8 cellular contexts compared by ENCODE assay signal in the genomic region with DNA sequence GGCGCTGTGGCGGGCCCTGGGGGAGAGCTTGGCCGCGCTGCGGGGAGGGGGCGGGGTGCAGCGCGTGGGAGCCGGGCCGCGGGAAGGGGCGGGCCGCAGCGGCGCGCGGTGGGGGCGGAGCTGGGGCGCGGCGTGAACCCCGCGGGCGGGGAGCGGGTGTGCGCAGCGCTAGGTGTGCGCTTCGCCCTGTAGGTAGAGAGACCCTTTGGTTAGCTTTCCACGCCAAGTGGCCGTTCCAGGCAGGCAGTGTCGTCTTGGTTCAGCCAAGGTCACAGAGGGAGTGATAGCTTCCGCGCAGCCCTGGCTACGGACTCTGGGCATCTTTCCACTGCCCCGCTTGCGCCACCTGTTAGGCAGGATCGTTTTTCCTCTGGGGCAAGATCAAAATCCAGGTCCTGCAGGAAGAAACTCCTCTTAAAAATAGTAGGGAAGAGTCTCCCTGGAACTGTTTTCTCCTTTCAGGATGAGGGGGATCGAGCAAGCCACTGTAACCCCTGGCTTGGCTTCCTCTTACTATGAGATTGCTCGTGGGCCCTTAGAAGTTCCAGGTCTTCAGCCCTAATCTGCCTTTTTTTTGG. TPM values are rescaled to one million over a fixed set of nuclear protein-coding genes. Genes with fewer than 3 reads are reported as not detected.
DNase-seq lines count a peak whose midpoint lies in the region; ATAC-seq and TF ChIP-seq lines count a peak whose summit lies in the region.

No MANE protein-coding gene starts in this region.

- H3F3A ChIP-seq in MM.1S (ENCODE audit: insufficient read depth, low read length) = peaks cover 30% of the 10 kb centered on the region

- H3K9me3 ChIP-seq in HEK293 (ENCODE audit: control insufficient read depth, insufficient read depth, low read depth, low read length) (no peaks in the 10 kb centered on the region), MM.1S (replicated peaks; ENCODE audit: insufficient read depth, low read length) (no peaks in the 10 kb centered on the region), right cardiac atrium (ENCODE audit: control insufficient read depth, low read length) (no peaks in the 10 kb centered on the region), skeletal muscle satellite cell (replicated peaks; ENCODE audit: low read length) (no peaks in the 10 kb centered on the region)

- no peak for TF ChIP-seq POLR2A in erythroblast (IDR thresholded peaks at IDR 0.05; ENCODE audit: low read length)

- H3K36me3 ChIP-seq in HEK293 (ENCODE audit: control insufficient read depth in 2 of 2, insufficient read depth in 1 of 2, low read length in 2 of 2) (peaks cover 2 to 59% of the 10 kb centered on the region in 2 experiments), MM.1S (replicated peaks; ENCODE audit: insufficient read depth, low read length) (peaks cover 6% of the 10 kb centered on the region), skeletal muscle satellite cell (ENCODE audit: insufficient read depth, low read length) (peaks cover 45% of the 10 kb centered on the region)

- no peaks in the 10 kb centered on the region for H3K9me2 ChIP-seq in MM.1S (replicated peaks; ENCODE audit: insufficient read depth, low read length)

- CTCF ChIA-PET in HEK293 (lab: Yijun Ruan, JAX) = interaction anchor here (0.8 to 1.4 kb wide), 4 partner anchors 14 to 43 kb away, joined by 3 to 6 read pairs (median 3); no protein-coding TSS in a partner anchor

- H3K4me1 Mint-ChIP-seq in activated naive CD8-positive, alpha-beta T cell treated with anti-CD3 and anti-CD28 coated beads, Interleukin-2, amount 50 U/mL, for 24 hours = peaks cover 49% of the 10 kb centered on the region

- H3K9ac ChIP-seq in MM.1S (ENCODE audit: low read length) (peak overlapping the region; percentile 90), skeletal muscle satellite cell (ENCODE audit: low read depth, low read length) (peak overlapping the region; percentile 91)

- H3K27me3 ChIP-seq in MM.1S (replicated peaks; ENCODE audit: insufficient read depth, low read length) = no peaks in the 10 kb centered on the region
- H3K27me3 ChIP-seq in right cardiac atrium (ENCODE audit: control insufficient read depth, insufficient read depth) = no peaks in the 10 kb centered on the region
- no peaks in the 10 kb centered on the region for H3K27me3 ChIP-seq in skeletal muscle satellite cell (ENCODE audit: control insufficient read depth, insufficient read depth, low read length)

- H3K4me2 ChIP-seq in MM.1S (ENCODE audit: low read depth, low read length) (peak overlapping the region; percentile 80), skeletal muscle satellite cell (ENCODE audit: low read length) (peak overlapping the region; percentile 91)

- DNase-seq in stimulated activated CD4-positive, alpha-beta T cell treated with anti-CD3 and anti-CD28 coated beads, Interleukin-1b, Interleukin-23, amount 100 ng/mL, for 4 hours (ENCODE audit: low read depth in 2 of 2) = peak; percentile 66
- no peak for DNase-seq in stimulated activated CD4-positive, alpha-beta T cell treated with anti-CD3 and anti-CD28 coated beads, Interleukin-1b, Interleukin-23, amount 100 ng/mL, for 48 hours
- peak; percentile 61 for DNase-seq in MM.1S
- DNase-seq in activated naive CD8-positive, alpha-beta T cell treated with anti-CD3 and anti-CD28 coated beads, Interleukin-2, amount 50 U/mL, for 24 hours = no peak
- DNase-seq in right cardiac atrium = peak in 2 of 3 donors; percentile 55 to 81
- no peak for DNase-seq in erythroblast (lab: John Stamatoyannopoulos, UW)

- under 1% methylated on average over 40 of the region's 40 CpGs for WGBS in right cardiac atrium

- H2AFZ ChIP-seq in MM.1S (ENCODE audit: low read length) = peak overlapping the region; percentile 88

- H4K20me1 ChIP-seq in MM.1S (ENCODE audit: insufficient read depth, low read length) = no peaks in the 10 kb centered on the region

- H3K9me3 Mint-ChIP-seq in activated naive CD8-positive, alpha-beta T cell treated with anti-CD3 and anti-CD28 coated beads, Interleukin-2, amount 50 U/mL, for 24 hours = no peaks in the 10 kb centered on the region

- ATAC-seq in activated naive CD8-positive, alpha-beta T cell treated with anti-CD3 and anti-CD28 coated beads, Interleukin-2, amount 50 U/mL, for 24 hours = peak; percentile 64
- peak; percentile 87 to 88 for ATAC-seq in right cardiac atrium

- peaks cover 61% of the 10 kb centered on the region for H3K79me2 ChIP-seq in MM.1S (ENCODE audit: low read length)

- peaks cover 45% of the 10 kb centered on the region for H3K36me3 Mint-ChIP-seq in activated naive CD8-positive, alpha-beta T cell treated with anti-CD3 and anti-CD28 coated beads, Interleukin-2, amount 50 U/mL, for 24 hours (ENCODE audit: low read depth)

- H3K27ac Mint-ChIP-seq in activated naive CD8-positive, alpha-beta T cell treated with anti-CD3 and anti-CD28 coated beads, Interleukin-2, amount 50 U/mL, for 24 hours = peak overlapping the region; percentile 98

- no peak for TF ChIP-seq CTCF in HEK293 (tag by site-specific recombination; IDR thresholded peaks at IDR 0.05)
- TF ChIP-seq CTCF in MM.1S (IDR thresholded peaks at IDR 0.05; ENCODE audit: low read length) = peak; percentile 12; the same call in 1 of the 2 replicates

- peak overlapping the region; percentile 98 for H3K4me3 ChIP-seq in HEK293 (ENCODE audit: low read depth, low read length)
- peak overlapping the region; percentile 99 for H3K4me3 ChIP-seq in MM.1S (ENCODE audit: low read length)
- peak overlapping the region; percentile 83 for H3K4me3 ChIP-seq in right cardiac atrium (ENCODE audit: low read length)
- H3K4me3 ChIP-seq in skeletal muscle satellite cell (ENCODE audit: low read length) = peak overlapping the region; percentile 85

- intact Hi-C loops in right cardiac atrium (cut with DNase I) = loop anchor here in 1 of 4 donors (5.0 kb wide), 1 partner anchor 35 kb away; no protein-coding TSS in a partner anchor

- H3K27ac ChIP-seq in HEK293 (ENCODE audit: extremely low read depth, low read depth, low read length) (peak overlapping the region; percentile 58; the same call in 1 of the 2 replicates), MM.1S (ENCODE audit: low read length) (peak overlapping the region; percentile 93), right cardiac atrium (ENCODE audit: low read length) (peak overlapping the region; percentile 99)

- POLR2A ChIA-PET in HEK293 (lab: Yijun Ruan, JAX) = interaction anchor here (0.8 to 1.6 kb wide), 11 partner anchors 9 to 388 kb away, joined by 3 to 7 read pairs (median 4); a partner anchor contains a TSS

- H3K27me3 Mint-ChIP-seq in activated naive CD8-positive, alpha-beta T cell treated with anti-CD3 and anti-CD28 coated beads, Interleukin-2, amount 50 U/mL, for 24 hours = no peaks in the 10 kb centered on the region

- peak overlapping the region; percentile 100 for H3K4me3 Mint-ChIP-seq in activated naive CD8-positive, alpha-beta T cell treated with anti-CD3 and anti-CD28 coated beads, Interleukin-2, amount 50 U/mL, for 24 hours

- H3K4me1 ChIP-seq in HEK293 (ENCODE audit: control insufficient read depth, insufficient read depth, low read length) (no peaks in the 10 kb centered on the region), MM.1S (ENCODE audit: low read length) (peaks cover 40% of the 10 kb centered on the region), right cardiac atrium (ENCODE audit: control insufficient read depth, insufficient read depth, low read length) (peaks cover 5% of the 10 kb centered on the region), skeletal muscle satellite cell (ENCODE audit: control insufficient read depth, insufficient read depth, low read length) (peaks cover 10% of the 10 kb centered on the region)

TF ChIP-seq in HEK293, 187 proteins besides CTCF, POLR2A, EP300 and RAD21 (continues in another document):
- TF ChIP-seq, protein P1, sequence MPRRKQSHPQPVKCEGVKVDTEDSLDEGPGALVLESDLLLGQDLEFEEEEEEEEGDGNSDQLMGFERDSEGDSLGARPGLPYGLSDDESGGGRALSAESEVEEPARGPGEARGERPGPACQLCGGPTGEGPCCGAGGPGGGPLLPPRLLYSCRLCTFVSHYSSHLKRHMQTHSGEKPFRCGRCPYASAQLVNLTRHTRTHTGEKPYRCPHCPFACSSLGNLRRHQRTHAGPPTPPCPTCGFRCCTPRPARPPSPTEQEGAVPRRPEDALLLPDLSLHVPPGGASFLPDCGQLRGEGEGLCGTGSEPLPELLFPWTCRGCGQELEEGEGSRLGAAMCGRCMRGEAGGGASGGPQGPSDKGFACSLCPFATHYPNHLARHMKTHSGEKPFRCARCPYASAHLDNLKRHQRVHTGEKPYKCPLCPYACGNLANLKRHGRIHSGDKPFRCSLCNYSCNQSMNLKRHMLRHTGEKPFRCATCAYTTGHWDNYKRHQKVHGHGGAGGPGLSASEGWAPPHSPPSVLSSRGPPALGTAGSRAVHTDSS (tag by site-specific recombination; IDR thresholded peaks at IDR 0.05) = no peak
- TF ChIP-seq SCRT2 (tag by site-specific recombination; IDR thresholded peaks at IDR 0.05) = peak; percentile 80
- TF ChIP-seq, protein P2, sequence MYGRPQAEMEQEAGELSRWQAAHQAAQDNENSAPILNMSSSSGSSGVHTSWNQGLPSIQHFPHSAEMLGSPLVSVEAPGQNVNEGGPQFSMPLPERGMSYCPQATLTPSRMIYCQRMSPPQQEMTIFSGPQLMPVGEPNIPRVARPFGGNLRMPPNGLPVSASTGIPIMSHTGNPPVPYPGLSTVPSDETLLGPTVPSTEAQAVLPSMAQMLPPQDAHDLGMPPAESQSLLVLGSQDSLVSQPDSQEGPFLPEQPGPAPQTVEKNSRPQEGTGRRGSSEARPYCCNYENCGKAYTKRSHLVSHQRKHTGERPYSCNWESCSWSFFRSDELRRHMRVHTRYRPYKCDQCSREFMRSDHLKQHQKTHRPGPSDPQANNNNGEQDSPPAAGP (tag by site-specific recombination; IDR thresholded peaks at IDR 0.05) = no peak
- no peak for TF ChIP-seq KLF16 (tag by site-specific recombination; IDR thresholded peaks at IDR 0.05)
- no peak for TF ChIP-seq ZNF423 (tag by site-specific recombination; IDR thresholded peaks at IDR 0.05)
- no peak for TF ChIP-seq ZNF19 (tag by site-specific recombination; IDR thresholded peaks at IDR 0.05; ENCODE audit: low read depth)
- TF ChIP-seq YY1 (tag by site-specific recombination; IDR thresholded peaks at IDR 0.05) = no peak
- TF ChIP-seq ZNF654 (tag by site-specific recombination; IDR thresholded peaks at IDR 0.05; ENCODE audit: low read depth) = no peak

RNA-seq across cellular contexts. Expression of a gene that starts 0.4 kb away (rescaled TPM):
- total RNA-seq in right cardiac atrium = 100 to 1,000 TPM; 175 to 258 (median 218) TPM
- 274 TPM for polyA plus RNA-seq in right cardiac atrium
- total RNA-seq in skeletal muscle satellite cell (2012; rRNA removed) = 23.1 and 36.3 TPM in 2 replicates

RNA-seq across cellular contexts. Expression of a gene that starts 0.8 kb away (rescaled TPM):
- total RNA-seq in right cardiac atrium = 10 to 100 TPM; 19.3 to 22.2 (median 20.8) TPM
- polyA plus RNA-seq in right cardiac atrium = 18.5 TPM
- 29.2 and 29.9 TPM in 2 replicates for total RNA-seq in skeletal muscle satellite cell (2012; rRNA removed)

RNA-seq across cellular contexts. Expression of a gene that starts 9.1 kb away (rescaled TPM):
- total RNA-seq in right cardiac atrium = 1 to 10 TPM; 1.2 to 3.6 (median 2.2) TPM
- polyA plus RNA-seq in right cardiac atrium = 2.1 TPM
- 0.76 and 1.3 TPM in 2 replicates for total RNA-seq in skeletal muscle satellite cell (2012; rRNA removed)

RNA-seq across cellular contexts. Expression of a gene that starts 23.5 kb away (rescaled TPM):
- total RNA-seq in right cardiac atrium = not detected
- not detected for polyA plus RNA-seq in right cardiac atrium
- 0.44 and 1.0 TPM in 2 replicates for total RNA-seq in skeletal muscle satellite cell (2012; rRNA removed)

RNA-seq across cellular contexts. Expression of a gene that starts 41.2 kb away (rescaled TPM):
- total RNA-seq in right cardiac atrium = 10 to 100 TPM; 34.3 to 41.7 (median 36.9) TPM
- 41.3 TPM for polyA plus RNA-seq in right cardiac atrium
- total RNA-seq in skeletal muscle satellite cell (2012; rRNA removed) = 27.9 and 39.3 TPM in 2 replicates

Comparison
In these comparisons a context has a peak if more than half of its experiments do, and no peak if none do; other contexts are left out.
1. DNase-seq: peak in stimulated activated CD4-positive, alpha-beta T cell treated with anti-CD3 and anti-CD28 coated beads, Interleukin-1b, Interleukin-23, amount 100 ng/mL, for 4 hours (2 of 2), MM.1S (single experiment) and right cardiac atrium (2 of 3); none in stimulated activated CD4-positive, alpha-beta T cell treated with anti-CD3 and anti-CD28 coated beads, Interleukin-1b, Interleukin-23, amount 100 ng/mL, for 48 hours (single experiment), activated naive CD8-positive, alpha-beta T cell treated with anti-CD3 and anti-CD28 coated beads, Interleukin-2, amount 50 U/mL, for 24 hours (single experiment) and erythroblast (0 of 2).
2. Peak in every context shown above with its lines, with median percentiles within 50 percentile points of each other: H3K27ac ChIP-seq and H3K4me3 ChIP-seq.